In the genomic region with DNA sequence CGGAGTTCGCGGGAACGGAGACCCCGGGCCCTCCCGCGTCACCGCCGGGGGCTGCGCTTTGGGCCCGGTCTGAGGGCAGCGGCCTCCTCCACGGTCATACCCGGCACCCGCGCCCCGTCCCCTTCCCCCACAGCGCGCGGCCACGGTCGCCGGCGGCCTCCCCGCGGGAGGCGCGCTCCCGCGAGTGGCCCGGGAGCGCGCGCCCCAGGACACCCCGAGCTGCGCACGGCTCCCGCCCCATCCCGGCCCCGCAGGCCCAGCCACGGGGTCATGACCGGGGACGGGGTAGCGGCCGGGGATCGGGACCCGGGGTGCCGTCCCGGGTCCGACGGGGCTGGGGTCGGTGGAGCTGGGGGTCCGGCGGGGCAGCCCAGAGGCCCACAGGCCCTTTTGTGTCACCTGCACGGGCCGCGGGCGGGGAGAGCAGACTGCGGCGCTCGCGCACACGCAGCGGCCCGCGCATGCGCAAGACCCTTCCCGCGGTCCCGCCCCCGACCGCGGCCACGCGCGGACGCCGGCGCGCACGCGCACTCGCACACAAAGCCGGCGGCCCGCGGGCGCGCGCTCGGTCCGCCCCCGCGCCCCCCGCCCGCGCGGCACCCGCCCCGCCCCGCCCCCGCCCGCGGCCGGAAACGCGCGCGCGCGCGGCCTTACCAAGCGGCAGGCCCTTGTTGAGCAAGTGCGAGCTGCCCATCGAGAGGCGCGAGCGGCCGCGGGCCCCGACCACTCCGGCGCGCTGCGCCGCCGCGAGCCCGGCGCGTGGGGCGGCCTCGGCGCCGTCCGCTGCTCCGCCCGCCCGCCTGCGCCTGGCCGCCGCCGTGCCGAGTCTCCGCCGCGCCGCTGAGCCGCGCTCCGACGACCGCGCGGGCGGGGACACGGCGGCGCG, we compare ENCODE assay signal across 1 cellular context.
TF ChIP-seq lines count a peak whose summit lies in the region.

Gene CTBP1, minus strand, starts transcription at position 869 of the 886 bp plus-strand sequence. CDS start 7,799 bp downstream, outside the sequence.

TF ChIP-seq in K562, 482 proteins besides CTCF, POLR2A, EP300 and RAD21 (continued from another document and continues in another):
- peak; percentile 4; the same call in 1 of the 2 replicates for TF ChIP-seq ZNF263 (CRISPR knock-in tag; IDR thresholded peaks at IDR 0.05; ENCODE audit: borderline replicate concordance)
- no peak for TF ChIP-seq ZNF695 (CRISPR knock-in tag; IDR thresholded peaks at IDR 0.05)
- TF ChIP-seq TAL1 (IDR thresholded peaks at IDR 0.05): no peak
- TF ChIP-seq CREB5 (CRISPR knock-in tag; IDR thresholded peaks at IDR 0.05): no peak
- TF ChIP-seq TAF15 (IDR thresholded peaks at IDR 0.05; ENCODE audit: low read depth, low read length): no peak
- peak; percentile 31; the same call in 1 of the 2 replicates for TF ChIP-seq CHD2 (IDR thresholded peaks at IDR 0.05; ENCODE audit: low read depth, low read length)
- TF ChIP-seq POLR3G (IDR thresholded peaks at IDR 0.05; ENCODE audit: extremely low read depth, insufficient read length, insufficient replicate concordance): no peak
- TF ChIP-seq ZNF512 (tag; IDR thresholded peaks at IDR 0.05): no peak
- TF ChIP-seq TCF3 (CRISPR knock-in tag; IDR thresholded peaks at IDR 0.05): no peak
- no peak for TF ChIP-seq ARNT (IDR thresholded peaks at IDR 0.05)
- TF ChIP-seq POLR2AphosphoS5 (IDR thresholded peaks at IDR 0.05; ENCODE audit: control insufficient read depth, insufficient read depth, low read depth, low read length): peak; percentile 33; the same call in 1 of the 2 replicates
- no peak for TF ChIP-seq ZZZ3 (IDR thresholded peaks at IDR 0.05)
- no peak for TF ChIP-seq ZBTB12 (CRISPR knock-in tag; IDR thresholded peaks at IDR 0.05)
- TF ChIP-seq ZBED1 (IDR thresholded peaks at IDR 0.05): no peak
- TF ChIP-seq, protein P1, sequence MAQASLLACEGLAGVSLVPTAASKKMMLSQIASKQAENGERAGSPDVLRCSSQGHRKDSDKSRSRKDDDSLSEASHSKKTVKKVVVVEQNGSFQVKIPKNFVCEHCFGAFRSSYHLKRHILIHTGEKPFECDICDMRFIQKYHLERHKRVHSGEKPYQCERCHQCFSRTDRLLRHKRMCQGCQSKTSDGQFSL (CRISPR knock-in tag; IDR thresholded peaks at IDR 0.05): 0 out of 2 replicates have a peak, but pooled peaks have one; percentile 17
- TF ChIP-seq, protein P1 (tag; IDR thresholded peaks at IDR 0.05): no peak
- no peak for TF ChIP-seq NFATC3 (IDR thresholded peaks at IDR 0.05)
- TF ChIP-seq ZNF507 (tag; conservative IDR thresholded peaks at IDR 0.05): no peak
- no peak for TF ChIP-seq ZNF449 (CRISPR knock-in tag; IDR thresholded peaks at IDR 0.05)
- TF ChIP-seq PCBP1 (IDR thresholded peaks at IDR 0.05; ENCODE audit: low read depth, low read length, poor library complexity, severe bottlenecking): peak; percentile 46
- TF ChIP-seq KLF10 (CRISPR knock-in tag; IDR thresholded peaks at IDR 0.05): no peak
- TF ChIP-seq, protein P2, sequence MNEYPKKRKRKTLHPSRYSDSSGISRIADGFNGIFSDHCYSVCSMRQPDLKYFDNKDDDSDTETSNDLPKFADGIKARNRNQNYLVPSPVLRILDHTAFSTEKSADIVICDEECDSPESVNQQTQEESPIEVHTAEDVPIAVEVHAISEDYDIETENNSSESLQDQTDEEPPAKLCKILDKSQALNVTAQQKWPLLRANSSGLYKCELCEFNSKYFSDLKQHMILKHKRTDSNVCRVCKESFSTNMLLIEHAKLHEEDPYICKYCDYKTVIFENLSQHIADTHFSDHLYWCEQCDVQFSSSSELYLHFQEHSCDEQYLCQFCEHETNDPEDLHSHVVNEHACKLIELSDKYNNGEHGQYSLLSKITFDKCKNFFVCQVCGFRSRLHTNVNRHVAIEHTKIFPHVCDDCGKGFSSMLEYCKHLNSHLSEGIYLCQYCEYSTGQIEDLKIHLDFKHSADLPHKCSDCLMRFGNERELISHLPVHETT (CRISPR knock-in tag; conservative IDR thresholded peaks at IDR 0.05 in 1 of 2, IDR thresholded peaks at IDR 0.05 in 1 of 2): peak in 1 of 2 experiments; percentile 86; a peak in 2 of 4 replicates
- TF ChIP-seq ELK1 (CRISPR knock-in tag; IDR thresholded peaks at IDR 0.05): 0 out of 2 replicates have a peak, but pooled peaks have one; percentile 56
- no peak for TF ChIP-seq ZNF778 (CRISPR knock-in tag; IDR thresholded peaks at IDR 0.05)
- TF ChIP-seq NR2C1 (IDR thresholded peaks at IDR 0.05): no peak
- TF ChIP-seq NR2C1 (tag; IDR thresholded peaks at IDR 0.05): no peak
- TF ChIP-seq DIDO1 (tag; IDR thresholded peaks at IDR 0.05; ENCODE audit: low read depth): no peak
- TF ChIP-seq UBTF (IDR thresholded peaks at IDR 0.05; ENCODE audit: borderline replicate concordance in 1 of 2, low read depth in 2 of 2, low read length in 2 of 2): no peak
- no peak for TF ChIP-seq ZFP30 (CRISPR knock-in tag; IDR thresholded peaks at IDR 0.05; ENCODE audit: borderline replicate concordance)
- no peak for TF ChIP-seq ZNF232 (CRISPR knock-in tag; IDR thresholded peaks at IDR 0.05)
- no peak for TF ChIP-seq TEAD4 (IDR thresholded peaks at IDR 0.05; ENCODE audit: low read length)
- no peak for TF ChIP-seq TEAD4 (CRISPR knock-in tag; IDR thresholded peaks at IDR 0.05; ENCODE audit: borderline replicate concordance)
- no peak for TF ChIP-seq TCF15 (CRISPR knock-in tag; IDR thresholded peaks at IDR 0.05)
- TF ChIP-seq MECOM (CRISPR knock-in tag; IDR thresholded peaks at IDR 0.05): no peak
- TF ChIP-seq FOXA3 (CRISPR knock-in tag; conservative IDR thresholded peaks at IDR 0.05 in 1 of 2, IDR thresholded peaks at IDR 0.05 in 1 of 2): no peak
- no peak for TF ChIP-seq KLF6 (CRISPR knock-in tag; IDR thresholded peaks at IDR 0.05; ENCODE audit: borderline replicate concordance)
- TF ChIP-seq MAFK (IDR thresholded peaks at IDR 0.05; ENCODE audit: low read length): no peak
- peak in 1 of 2 experiments; percentile 68; a peak in 2 of 4 replicates for TF ChIP-seq NONO (IDR thresholded peaks at IDR 0.05; ENCODE audit: low read depth in 2 of 2, low read length in 1 of 2)
- TF ChIP-seq ZNF444 (CRISPR knock-in tag; IDR thresholded peaks at IDR 0.05): no peak
- no peak for TF ChIP-seq NEUROD1 (IDR thresholded peaks at IDR 0.05; ENCODE audit: borderline replicate concordance, low read depth, low read length, partially characterized antibody)
- TF ChIP-seq, protein P3, sequence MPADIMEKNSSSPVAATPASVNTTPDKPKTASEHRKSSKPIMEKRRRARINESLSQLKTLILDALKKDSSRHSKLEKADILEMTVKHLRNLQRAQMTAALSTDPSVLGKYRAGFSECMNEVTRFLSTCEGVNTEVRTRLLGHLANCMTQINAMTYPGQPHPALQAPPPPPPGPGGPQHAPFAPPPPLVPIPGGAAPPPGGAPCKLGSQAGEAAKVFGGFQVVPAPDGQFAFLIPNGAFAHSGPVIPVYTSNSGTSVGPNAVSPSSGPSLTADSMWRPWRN (IDR thresholded peaks at IDR 0.05; ENCODE audit: low read depth): no peak
- peak; percentile 34 for TF ChIP-seq MYC (IDR thresholded peaks at IDR 0.05; ENCODE audit: low read depth, low read length)
- TF ChIP-seq MYC (CRISPR knock-in tag; IDR thresholded peaks at IDR 0.05; ENCODE audit: borderline replicate concordance, low read depth): no peak
- no peak for TF ChIP-seq HEY1 (CRISPR knock-in tag; IDR thresholded peaks at IDR 0.05; ENCODE audit: borderline replicate concordance)
- no peak for TF ChIP-seq KHSRP (IDR thresholded peaks at IDR 0.05)
